8 cellular contexts compared by ENCODE assay signal in genomic region chr3:3125977-3126376, GRCh38. TPM values are rescaled to one million over a fixed set of nuclear protein-coding genes. Genes with fewer than 3 reads are reported as not detected.
DNase-seq lines count a peak whose midpoint lies in the region; TF ChIP-seq lines count a peak whose summit lies in the region.

No MANE protein-coding gene starts in this region.

- no peak for DNase-seq in NB4 (ENCODE audit: low read depth)
- DNase-seq in DMS53 (lab: John Stamatoyannopoulos, UW), result no peak
- no peak for DNase-seq in iPS-NIHi7 (ENCODE audit: extremely low spot score)
- DNase-seq in pons (ENCODE audit: low spot score), result no peak
- DNase-seq in NCI-H1930 (lab: John Stamatoyannopoulos, UW), result no peak

- peaks cover 10% of the 10 kb centered on the region for H3K79me2 ChIP-seq in neural cell (replicated peaks; ENCODE audit: insufficient read depth, low read length)

- no peaks in the 10 kb centered on the region for H3K9me2 ChIP-seq in neural cell (ENCODE audit: insufficient read depth, low read length)

- H2AFZ ChIP-seq in neural cell (ENCODE audit: low read depth, low read length), result peak overlapping the region; percentile 100

- H3K4me3 ChIP-seq in BLaER1 (peak overlapping the region; percentile 93), NB4 (ENCODE audit: low read depth, low read length) (peak overlapping the region; percentile 74), ectodermal cell (ENCODE audit: insufficient read depth, low read depth, low read length) (peak overlapping the region; percentile 88), neural cell (ENCODE audit: low read length) (peak overlapping the region; percentile 99)

- no peak for TF ChIP-seq POLR2A in NB4 (IDR thresholded peaks at IDR 0.05; ENCODE audit: extremely low read depth, insufficient read length)

- TF ChIP-seq CTCF in NB4 (IDR thresholded peaks at IDR 0.05; ENCODE audit: low read depth, low read length) (no peak), neural cell (IDR thresholded peaks at IDR 0.05; ENCODE audit: poor library complexity, severe bottlenecking) (no peak)

- H3K36me3 ChIP-seq in BLaER1 (peaks cover 30% of the 10 kb centered on the region), ectodermal cell (ENCODE audit: control insufficient read depth, insufficient read depth, low read length) (peaks cover 17% of the 10 kb centered on the region), neural cell (ENCODE audit: insufficient read depth, low read length) (no peaks in the 10 kb centered on the region)

- 93% methylated on average over 24 of the region's 24 CpGs for whole genome bisulfite sequencing in ectodermal cell, 2 experiments

- H3K27ac ChIP-seq in BLaER1 (peak overlapping the region; percentile 98), ectodermal cell (ENCODE audit: insufficient read depth, low read depth, low read length, poor library complexity, severe bottlenecking) (no peak overlapping the region), neural cell (ENCODE audit: low read length) (peak overlapping the region; percentile 89)

- H3K9me3 ChIP-seq in BLaER1 (peaks cover 5% of the 10 kb centered on the region), ectodermal cell (ENCODE audit: control insufficient read depth, low read length) (no peaks in the 10 kb centered on the region), neural cell (ENCODE audit: low read length) (no peaks in the 10 kb centered on the region)

- H3K9ac ChIP-seq in BLaER1 (peak overlapping the region; percentile 98), neural cell (ENCODE audit: low read length) (peak overlapping the region; percentile 81)

- TF ChIP-seq RAD21 in neural cell (conservative IDR thresholded peaks at IDR 0.05), result no peak

- peak overlapping the region; percentile 91 for H3K4me2 ChIP-seq in BLaER1
- peak overlapping the region; percentile 84 for H3K4me2 ChIP-seq in neural cell (ENCODE audit: low read length)

- TF ChIP-seq EP300 in neural cell (conservative IDR thresholded peaks at IDR 0.05; ENCODE audit: poor library complexity, severe bottlenecking), result no peak

- peaks cover 29% of the 10 kb centered on the region for H3K4me1 ChIP-seq in BLaER1
- no peaks in the 10 kb centered on the region for H3K4me1 ChIP-seq in ectodermal cell (ENCODE audit: control insufficient read depth, insufficient read depth, low read length)

- H3F3A ChIP-seq in neural cell (ENCODE audit: insufficient read depth, low read length, poor library complexity, severe bottlenecking), result peaks cover 3% of the 10 kb centered on the region

- no peaks in the 10 kb centered on the region for H3K27me3 ChIP-seq in BLaER1
- H3K27me3 ChIP-seq in ectodermal cell (ENCODE audit: control insufficient read depth, insufficient read depth, low read length, poor library complexity, severe bottlenecking), result no peaks in the 10 kb centered on the region
- no peaks in the 10 kb centered on the region for H3K27me3 ChIP-seq in neural cell (ENCODE audit: insufficient read depth, low read depth, low read length)

- no peaks in the 10 kb centered on the region for H4K20me1 ChIP-seq in BLaER1
- no peaks in the 10 kb centered on the region for H4K20me1 ChIP-seq in neural cell (ENCODE audit: insufficient read depth)

TF ChIP-seq in neural cell, 6 proteins besides CTCF, POLR2A, EP300 and RAD21:
- TF ChIP-seq EZH2 (IDR thresholded peaks at IDR 0.05; ENCODE audit: borderline replicate concordance, insufficient read depth, low read length, poor library complexity, severe bottlenecking) (no peak), SMC3 (conservative IDR thresholded peaks at IDR 0.05; ENCODE audit: poor library complexity) (no peak), MXI1 (conservative IDR thresholded peaks at IDR 0.05; ENCODE audit: poor library complexity, severe bottlenecking) (no peak), REST (IDR thresholded peaks at IDR 0.05; ENCODE audit: borderline replicate concordance) (no peak), POLR2AphosphoS5 (IDR thresholded peaks at IDR 0.05) (no peak), TAF1 (IDR thresholded peaks at IDR 0.05; ENCODE audit: low read depth) (no peak)

RNA-seq across cellular contexts. Expression of gene TRNT1, which starts 0.8 kb away (rescaled TPM):
- polyA plus RNA-seq in ectodermal cell (2013, experiment 1 of 4), result 31.3 TPM
- polyA plus RNA-seq in ectodermal cell (2013, experiment 2 of 4), result 37.6 TPM
- 26.3 TPM for polyA plus RNA-seq in ectodermal cell (2013, experiment 3 of 4)
- 26.5 TPM for polyA plus RNA-seq in ectodermal cell (2013, experiment 4 of 4)
- polyA plus RNA-seq in neural cell, result 25.7 and 28.5 TPM in 2 replicates
- 33.1 and 41.4 TPM in 2 replicates for polyA minus RNA-seq in neural cell

RNA-seq across cellular contexts. Expression of gene IL5RA, which starts 15.8 kb away (rescaled TPM):
- polyA plus RNA-seq in ectodermal cell (2013, experiment 1 of 4), result not detected
- not detected for polyA plus RNA-seq in ectodermal cell (2013, experiment 2 of 4)
- not detected for polyA plus RNA-seq in ectodermal cell (2013, experiment 3 of 4)
- not detected for polyA plus RNA-seq in ectodermal cell (2013, experiment 4 of 4)
- 0.10 TPM in 1 of 2 replicates, not detected in the other for polyA plus RNA-seq in neural cell
- 0.23 and 0.24 TPM in 2 replicates for polyA minus RNA-seq in neural cell

RNA-seq across cellular contexts. Expression of gene CRBN, which starts 53.5 kb away (rescaled TPM):
- polyA plus RNA-seq in ectodermal cell (2013, experiment 1 of 4), result 46.8 TPM
- polyA plus RNA-seq in ectodermal cell (2013, experiment 2 of 4), result 46.9 TPM
- 44.7 TPM for polyA plus RNA-seq in ectodermal cell (2013, experiment 3 of 4)
- polyA plus RNA-seq in ectodermal cell (2013, experiment 4 of 4), result 49.2 TPM
- 121 and 131 TPM in 2 replicates for polyA plus RNA-seq in neural cell
- 190 and 193 TPM in 2 replicates for polyA minus RNA-seq in neural cell
